Comparison of ENCODE assay signal across 1 cellular context in the genomic region with DNA sequence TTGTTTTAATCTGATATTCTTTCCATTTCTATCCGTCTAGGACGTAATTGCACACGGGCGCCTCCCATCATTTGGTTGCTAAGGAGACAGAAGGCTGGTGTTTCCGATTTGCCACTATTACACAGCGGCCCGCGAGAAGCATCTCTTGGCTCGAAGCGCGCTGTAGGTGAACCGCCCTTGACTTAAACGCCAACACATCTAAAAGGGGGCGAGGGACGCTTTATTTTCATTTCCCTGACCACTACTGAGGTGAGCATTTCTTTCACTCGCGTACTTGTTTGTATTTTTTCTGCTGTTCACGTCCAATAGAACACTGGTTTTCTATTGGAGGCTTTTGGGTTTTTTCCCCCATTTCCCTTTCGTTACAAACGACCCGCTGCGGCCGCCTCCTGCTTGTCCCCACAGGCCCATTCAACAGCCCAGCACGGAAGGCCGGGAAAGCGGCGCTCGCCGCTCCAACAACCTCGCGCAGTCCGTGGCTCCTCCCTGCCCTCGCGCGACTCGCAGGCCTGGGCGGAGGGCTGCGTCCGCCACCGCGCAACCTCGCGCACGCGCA.
A peak's percentile ranks its signal among the peaks of the same experiment; 100 is the strongest.
TF ChIP-seq lines count a peak whose summit lies in the region.

No MANE protein-coding gene starts in this region.

TF ChIP-seq in HepG2, 621 proteins besides CTCF, POLR2A, EP300 and RAD21 (continued from another document and continues in another):
- TF ChIP-seq, protein P1, sequence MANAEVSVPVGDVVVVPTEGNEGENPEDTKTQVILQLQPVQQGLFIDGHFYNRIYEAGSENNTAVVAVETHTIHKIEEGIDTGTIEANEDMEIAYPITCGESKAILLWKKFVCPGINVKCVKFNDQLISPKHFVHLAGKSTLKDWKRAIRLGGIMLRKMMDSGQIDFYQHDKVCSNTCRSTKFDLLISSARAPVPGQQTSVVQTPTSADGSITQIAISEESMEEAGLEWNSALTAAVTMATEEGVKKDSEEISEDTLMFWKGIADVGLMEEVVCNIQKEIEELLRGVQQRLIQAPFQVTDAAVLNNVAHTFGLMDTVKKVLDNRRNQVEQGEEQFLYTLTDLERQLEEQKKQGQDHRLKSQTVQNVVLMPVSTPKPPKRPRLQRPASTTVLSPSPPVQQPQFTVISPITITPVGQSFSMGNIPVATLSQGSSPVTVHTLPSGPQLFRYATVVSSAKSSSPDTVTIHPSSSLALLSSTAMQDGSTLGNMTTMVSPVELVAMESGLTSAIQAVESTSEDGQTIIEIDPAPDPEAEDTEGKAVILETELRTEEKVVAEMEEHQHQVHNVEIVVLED (CRISPR knock-in tag; IDR thresholded peaks at IDR 0.05; ENCODE audit: borderline replicate concordance), result no peak
- no peak for TF ChIP-seq ZNF674 (CRISPR knock-in tag; IDR thresholded peaks at IDR 0.05; ENCODE audit: low read depth)
- no peak for TF ChIP-seq SOX6 (IDR thresholded peaks at IDR 0.05)
- peak; percentile 50 for TF ChIP-seq SOX6 (CRISPR knock-in tag; IDR thresholded peaks at IDR 0.05)
- TF ChIP-seq, protein P2, sequence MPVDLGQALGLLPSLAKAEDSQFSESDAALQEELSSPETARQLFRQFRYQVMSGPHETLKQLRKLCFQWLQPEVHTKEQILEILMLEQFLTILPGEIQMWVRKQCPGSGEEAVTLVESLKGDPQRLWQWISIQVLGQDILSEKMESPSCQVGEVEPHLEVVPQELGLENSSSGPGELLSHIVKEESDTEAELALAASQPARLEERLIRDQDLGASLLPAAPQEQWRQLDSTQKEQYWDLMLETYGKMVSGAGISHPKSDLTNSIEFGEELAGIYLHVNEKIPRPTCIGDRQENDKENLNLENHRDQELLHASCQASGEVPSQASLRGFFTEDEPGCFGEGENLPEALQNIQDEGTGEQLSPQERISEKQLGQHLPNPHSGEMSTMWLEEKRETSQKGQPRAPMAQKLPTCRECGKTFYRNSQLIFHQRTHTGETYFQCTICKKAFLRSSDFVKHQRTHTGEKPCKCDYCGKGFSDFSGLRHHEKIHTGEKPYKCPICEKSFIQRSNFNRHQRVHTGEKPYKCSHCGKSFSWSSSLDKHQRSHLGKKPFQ (CRISPR knock-in tag; IDR thresholded peaks at IDR 0.05; ENCODE audit: insufficient replicate concordance), result peak; percentile 17
- TF ChIP-seq AGO1 (IDR thresholded peaks at IDR 0.05; ENCODE audit: low read depth, low read length, poor library complexity, severe bottlenecking), result no peak
- TF ChIP-seq, protein P3, sequence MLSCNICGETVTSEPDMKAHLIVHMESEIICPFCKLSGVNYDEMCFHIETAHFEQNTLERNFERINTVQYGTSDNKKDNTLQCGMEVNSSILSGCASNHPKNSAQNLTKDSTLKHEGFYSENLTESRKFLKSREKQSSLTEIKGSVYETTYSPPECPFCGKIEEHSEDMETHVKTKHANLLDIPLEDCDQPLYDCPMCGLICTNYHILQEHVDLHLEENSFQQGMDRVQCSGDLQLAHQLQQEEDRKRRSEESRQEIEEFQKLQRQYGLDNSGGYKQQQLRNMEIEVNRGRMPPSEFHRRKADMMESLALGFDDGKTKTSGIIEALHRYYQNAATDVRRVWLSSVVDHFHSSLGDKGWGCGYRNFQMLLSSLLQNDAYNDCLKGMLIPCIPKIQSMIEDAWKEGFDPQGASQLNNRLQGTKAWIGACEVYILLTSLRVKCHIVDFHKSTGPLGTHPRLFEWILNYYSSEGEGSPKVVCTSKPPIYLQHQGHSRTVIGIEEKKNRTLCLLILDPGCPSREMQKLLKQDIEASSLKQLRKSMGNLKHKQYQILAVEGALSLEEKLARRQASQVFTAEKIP (CRISPR knock-in tag; IDR thresholded peaks at IDR 0.05; ENCODE audit: borderline replicate concordance), result no peak
- TF ChIP-seq, protein P4, sequence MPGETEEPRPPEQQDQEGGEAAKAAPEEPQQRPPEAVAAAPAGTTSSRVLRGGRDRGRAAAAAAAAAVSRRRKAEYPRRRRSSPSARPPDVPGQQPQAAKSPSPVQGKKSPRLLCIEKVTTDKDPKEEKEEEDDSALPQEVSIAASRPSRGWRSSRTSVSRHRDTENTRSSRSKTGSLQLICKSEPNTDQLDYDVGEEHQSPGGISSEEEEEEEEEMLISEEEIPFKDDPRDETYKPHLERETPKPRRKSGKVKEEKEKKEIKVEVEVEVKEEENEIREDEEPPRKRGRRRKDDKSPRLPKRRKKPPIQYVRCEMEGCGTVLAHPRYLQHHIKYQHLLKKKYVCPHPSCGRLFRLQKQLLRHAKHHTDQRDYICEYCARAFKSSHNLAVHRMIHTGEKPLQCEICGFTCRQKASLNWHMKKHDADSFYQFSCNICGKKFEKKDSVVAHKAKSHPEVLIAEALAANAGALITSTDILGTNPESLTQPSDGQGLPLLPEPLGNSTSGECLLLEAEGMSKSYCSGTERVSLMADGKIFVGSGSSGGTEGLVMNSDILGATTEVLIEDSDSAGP (CRISPR knock-in tag; IDR thresholded peaks at IDR 0.05; ENCODE audit: borderline replicate concordance), result peak; percentile 62; the same call in 1 of the 2 replicates
- no peak for TF ChIP-seq NR1H2 (CRISPR knock-in tag; IDR thresholded peaks at IDR 0.05; ENCODE audit: borderline replicate concordance, low read depth)
- 0 out of 2 replicates have a peak, but pooled peaks have one; percentile 52 for TF ChIP-seq DR1 (CRISPR knock-in tag; IDR thresholded peaks at IDR 0.05)
- TF ChIP-seq STAT5B (CRISPR knock-in tag; IDR thresholded peaks at IDR 0.05), result no peak
- no peak for TF ChIP-seq ZNF235 (CRISPR knock-in tag; IDR thresholded peaks at IDR 0.05; ENCODE audit: borderline replicate concordance)
- TF ChIP-seq RELA (CRISPR knock-in tag; IDR thresholded peaks at IDR 0.05), result 0 out of 2 replicates have a peak, but pooled peaks have one; percentile 9
- no peak for TF ChIP-seq HOXA3 (CRISPR knock-in tag; IDR thresholded peaks at IDR 0.05)
- 0 out of 2 replicates have a peak, but pooled peaks have one; percentile 5 for TF ChIP-seq BCL6 (CRISPR knock-in tag; IDR thresholded peaks at IDR 0.05)
- TF ChIP-seq ZKSCAN1 (IDR thresholded peaks at IDR 0.05; ENCODE audit: low read length), result no peak; the same call in 1 of the 2 replicates
- peak; percentile 62; the same call in 1 of the 2 replicates for TF ChIP-seq ZNF879 (CRISPR knock-in tag; IDR thresholded peaks at IDR 0.05)
- TF ChIP-seq, protein P5, sequence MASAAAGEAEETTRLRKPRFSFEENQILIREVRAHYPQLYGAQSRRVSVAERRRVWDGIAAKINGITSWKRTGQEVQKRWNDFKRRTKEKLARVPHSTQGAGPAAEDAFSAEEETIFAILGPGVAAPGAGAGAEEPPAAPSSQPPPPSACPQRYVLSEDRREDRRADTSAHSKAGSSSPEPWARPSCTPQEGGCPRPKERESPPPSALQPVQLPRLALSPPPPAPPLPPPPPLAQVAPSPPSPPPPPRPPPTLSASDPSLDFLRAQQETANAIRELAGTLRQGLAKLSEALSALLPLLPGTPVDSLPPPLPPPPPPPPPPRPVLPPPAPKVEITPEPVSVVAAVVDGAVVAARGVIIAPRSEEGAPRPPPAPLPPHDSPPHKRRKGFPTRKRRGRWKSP (CRISPR knock-in tag; IDR thresholded peaks at IDR 0.05), result peak; percentile 29; the same call in 1 of the 2 replicates
- TF ChIP-seq JUND (CRISPR knock-in tag; IDR thresholded peaks at IDR 0.05), result no peak
- TF ChIP-seq SNAI1 (CRISPR knock-in tag; IDR thresholded peaks at IDR 0.05; ENCODE audit: borderline replicate concordance), result 0 out of 2 replicates have a peak, but pooled peaks have one; percentile 28
- TF ChIP-seq SPEN (CRISPR knock-in tag; IDR thresholded peaks at IDR 0.05; ENCODE audit: low read depth), result peak; percentile 55; the same call in 1 of the 2 replicates
- TF ChIP-seq TAF1 (CRISPR knock-in tag; IDR thresholded peaks at IDR 0.05), result peak; percentile 54; the same call in 1 of the 2 replicates
- TF ChIP-seq, protein P6, sequence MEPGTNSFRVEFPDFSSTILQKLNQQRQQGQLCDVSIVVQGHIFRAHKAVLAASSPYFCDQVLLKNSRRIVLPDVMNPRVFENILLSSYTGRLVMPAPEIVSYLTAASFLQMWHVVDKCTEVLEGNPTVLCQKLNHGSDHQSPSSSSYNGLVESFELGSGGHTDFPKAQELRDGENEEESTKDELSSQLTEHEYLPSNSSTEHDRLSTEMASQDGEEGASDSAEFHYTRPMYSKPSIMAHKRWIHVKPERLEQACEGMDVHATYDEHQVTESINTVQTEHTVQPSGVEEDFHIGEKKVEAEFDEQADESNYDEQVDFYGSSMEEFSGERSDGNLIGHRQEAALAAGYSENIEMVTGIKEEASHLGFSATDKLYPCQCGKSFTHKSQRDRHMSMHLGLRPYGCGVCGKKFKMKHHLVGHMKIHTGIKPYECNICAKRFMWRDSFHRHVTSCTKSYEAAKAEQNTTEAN (CRISPR knock-in tag; conservative IDR thresholded peaks at IDR 0.05), result no peak
- TF ChIP-seq RFX1 (IDR thresholded peaks at IDR 0.05), result peak; percentile 68; the same call in 1 of the 2 replicates
- 0 out of 2 replicates have a peak, but pooled peaks have one; percentile 8 for TF ChIP-seq ZNF792 (CRISPR knock-in tag; IDR thresholded peaks at IDR 0.05)
- peak; percentile 1; the same call in 1 of the 2 replicates for TF ChIP-seq ZSCAN25 (CRISPR knock-in tag; IDR thresholded peaks at IDR 0.05)
- no peak for TF ChIP-seq PAWR (CRISPR knock-in tag; IDR thresholded peaks at IDR 0.05; ENCODE audit: borderline replicate concordance)
- no peak for TF ChIP-seq MAZ (IDR thresholded peaks at IDR 0.05; ENCODE audit: borderline replicate concordance, low read depth, low read length)
- no peak for TF ChIP-seq MAZ (CRISPR knock-in tag; IDR thresholded peaks at IDR 0.05; ENCODE audit: low read depth)
- TF ChIP-seq ZNF775 (CRISPR knock-in tag; IDR thresholded peaks at IDR 0.05; ENCODE audit: borderline replicate concordance), result no peak
- no peak; the same call in 1 of the 2 replicates for TF ChIP-seq ARID2 (CRISPR knock-in tag; IDR thresholded peaks at IDR 0.05; ENCODE audit: borderline replicate concordance)
- no peak for TF ChIP-seq ZNF264 (CRISPR knock-in tag; IDR thresholded peaks at IDR 0.05)
- TF ChIP-seq, protein P7, sequence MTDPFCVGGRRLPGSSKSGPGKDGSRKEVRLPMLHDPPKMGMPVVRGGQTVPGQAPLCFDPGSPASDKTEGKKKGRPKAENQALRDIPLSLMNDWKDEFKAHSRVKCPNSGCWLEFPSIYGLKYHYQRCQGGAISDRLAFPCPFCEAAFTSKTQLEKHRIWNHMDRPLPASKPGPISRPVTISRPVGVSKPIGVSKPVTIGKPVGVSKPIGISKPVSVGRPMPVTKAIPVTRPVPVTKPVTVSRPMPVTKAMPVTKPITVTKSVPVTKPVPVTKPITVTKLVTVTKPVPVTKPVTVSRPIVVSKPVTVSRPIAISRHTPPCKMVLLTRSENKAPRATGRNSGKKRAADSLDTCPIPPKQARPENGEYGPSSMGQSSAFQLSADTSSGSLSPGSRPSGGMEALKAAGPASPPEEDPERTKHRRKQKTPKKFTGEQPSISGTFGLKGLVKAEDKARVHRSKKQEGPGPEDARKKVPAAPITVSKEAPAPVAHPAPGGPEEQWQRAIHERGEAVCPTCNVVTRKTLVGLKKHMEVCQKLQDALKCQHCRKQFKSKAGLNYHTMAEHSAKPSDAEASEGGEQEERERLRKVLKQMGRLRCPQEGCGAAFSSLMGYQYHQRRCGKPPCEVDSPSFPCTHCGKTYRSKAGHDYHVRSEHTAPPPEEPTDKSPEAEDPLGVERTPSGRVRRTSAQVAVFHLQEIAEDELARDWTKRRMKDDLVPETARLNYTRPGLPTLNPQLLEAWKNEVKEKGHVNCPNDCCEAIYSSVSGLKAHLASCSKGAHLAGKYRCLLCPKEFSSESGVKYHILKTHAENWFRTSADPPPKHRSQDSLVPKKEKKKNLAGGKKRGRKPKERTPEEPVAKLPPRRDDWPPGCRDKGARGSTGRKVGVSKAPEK (CRISPR knock-in tag; IDR thresholded peaks at IDR 0.05; ENCODE audit: borderline replicate concordance), result 0 out of 2 replicates have a peak, but pooled peaks have one; percentile 60
- TF ChIP-seq ZNF567 (CRISPR knock-in tag; IDR thresholded peaks at IDR 0.05; ENCODE audit: borderline replicate concordance), result no peak
- TF ChIP-seq, protein P8, sequence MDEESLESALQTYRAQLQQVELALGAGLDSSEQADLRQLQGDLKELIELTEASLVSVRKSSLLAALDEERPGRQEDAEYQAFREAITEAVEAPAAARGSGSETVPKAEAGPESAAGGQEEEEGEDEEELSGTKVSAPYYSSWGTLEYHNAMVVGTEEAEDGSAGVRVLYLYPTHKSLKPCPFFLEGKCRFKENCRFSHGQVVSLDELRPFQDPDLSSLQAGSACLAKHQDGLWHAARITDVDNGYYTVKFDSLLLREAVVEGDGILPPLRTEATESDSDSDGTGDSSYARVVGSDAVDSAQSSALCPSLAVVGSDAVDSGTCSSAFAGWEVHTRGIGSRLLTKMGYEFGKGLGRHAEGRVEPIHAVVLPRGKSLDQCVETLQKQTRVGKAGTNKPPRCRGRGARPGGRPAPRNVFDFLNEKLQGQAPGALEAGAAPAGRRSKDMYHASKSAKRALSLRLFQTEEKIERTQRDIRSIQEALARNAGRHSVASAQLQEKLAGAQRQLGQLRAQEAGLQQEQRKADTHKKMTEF (CRISPR knock-in tag; IDR thresholded peaks at IDR 0.05), result peak; percentile 33; the same call in 1 of the 2 replicates
- no peak for TF ChIP-seq ZBTB42 (CRISPR knock-in tag; IDR thresholded peaks at IDR 0.05)
- TF ChIP-seq GTF2F1 (IDR thresholded peaks at IDR 0.05; ENCODE audit: low read length), result no peak
- TF ChIP-seq ZNF441 (CRISPR knock-in tag; IDR thresholded peaks at IDR 0.05; ENCODE audit: borderline replicate concordance), result peak; percentile 51; the same call in 1 of the 2 replicates
- 0 out of 2 replicates have a peak, but pooled peaks have one; percentile 51 for TF ChIP-seq DMAP1 (CRISPR knock-in tag; IDR thresholded peaks at IDR 0.05)
- peak; percentile 19; the same call in 1 of the 2 replicates for TF ChIP-seq RXRB (CRISPR knock-in tag; IDR thresholded peaks at IDR 0.05; ENCODE audit: borderline replicate concordance)
- TF ChIP-seq, protein P9, sequence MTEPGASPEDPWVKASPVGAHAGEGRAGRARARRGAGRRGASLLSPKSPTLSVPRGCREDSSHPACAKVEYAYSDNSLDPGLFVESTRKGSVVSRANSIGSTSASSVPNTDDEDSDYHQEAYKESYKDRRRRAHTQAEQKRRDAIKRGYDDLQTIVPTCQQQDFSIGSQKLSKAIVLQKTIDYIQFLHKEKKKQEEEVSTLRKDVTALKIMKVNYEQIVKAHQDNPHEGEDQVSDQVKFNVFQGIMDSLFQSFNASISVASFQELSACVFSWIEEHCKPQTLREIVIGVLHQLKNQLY (CRISPR knock-in tag; IDR thresholded peaks at IDR 0.05), result no peak
- TF ChIP-seq ZNF570 (CRISPR knock-in tag; IDR thresholded peaks at IDR 0.05; ENCODE audit: borderline replicate concordance), result no peak
- no peak for TF ChIP-seq ZNF460 (CRISPR knock-in tag; IDR thresholded peaks at IDR 0.05; ENCODE audit: borderline replicate concordance)
- peak; percentile 76 for TF ChIP-seq ZFX (CRISPR knock-in tag; IDR thresholded peaks at IDR 0.05; ENCODE audit: low read depth)
- 0 out of 2 replicates have a peak, but pooled peaks have one; percentile 32 for TF ChIP-seq SAP130 (CRISPR knock-in tag; IDR thresholded peaks at IDR 0.05; ENCODE audit: low read depth)
- TF ChIP-seq ZNF253 (CRISPR knock-in tag; IDR thresholded peaks at IDR 0.05; ENCODE audit: borderline replicate concordance), result no peak
- TF ChIP-seq TGIF2 (CRISPR knock-in tag; IDR thresholded peaks at IDR 0.05), result 0 out of 2 replicates have a peak, but pooled peaks have one; percentile 10
- TF ChIP-seq ZNF180 (CRISPR knock-in tag; IDR thresholded peaks at IDR 0.05; ENCODE audit: borderline replicate concordance, low read depth), result no peak
- no peak for TF ChIP-seq ZNF3 (CRISPR knock-in tag; IDR thresholded peaks at IDR 0.05)
